In genomic region chr7:36157506-36158320, GRCh38 we compare ENCODE assay signal across 21 cellular contexts. TPM values are rescaled to one million over a fixed set of nuclear protein-coding genes. Genes with fewer than 3 reads are reported as not detected.
DNase-seq lines count a peak whose midpoint lies in the region; ATAC-seq, FAIRE-seq and TF ChIP-seq lines count a peak whose summit lies in the region.
"Had no signal": no experiment of that assay in that cellular context is flagged by ENCODE, and none has a peak within 500 bp of the region (broad histone marks: within the 10 kb centered on the region; RNA-seq: fewer than 3 reads in every experiment).

No MANE protein-coding gene starts in this region.

- 70% methylated on average over 9 of the region's 9 CpGs for WGBS in A549 (ENCODE audit: missing lambda C conversion rate)
- 91 to 96% methylated on average over 6 to 9 of the region's 9 CpGs for WGBS in endodermal cell (ENCODE audit: insufficient coverage in 1 of 2, insufficient read length in 1 of 2), 2 experiments
- WGBS in right lobe of liver (ENCODE audit: insufficient coverage, low coverage, low lambda C conversion rate, missing lambda C conversion rate): 36% methylated on average over 8 of the region's 9 CpGs

- H3K9me3 ChIP-seq in A549: no peaks in the 10 kb centered on the region
- no peaks in the 10 kb centered on the region for H3K9me3 ChIP-seq in endodermal cell (ENCODE audit: control insufficient read depth, low read length)
- H3K9me3 ChIP-seq in right lobe of liver: no peaks in the 10 kb centered on the region
- no peaks in the 10 kb centered on the region for H3K9me3 ChIP-seq in CD4-positive, alpha-beta T cell (ENCODE audit: control insufficient read depth, low read length)
- no peaks in the 10 kb centered on the region for H3K9me3 ChIP-seq in BE2C
- H3K9me3 ChIP-seq: mucosa of descending colon, prostate gland, spleen had no signal

- DNase-seq in A549 (ENCODE audit: low read depth in 1 of 2, low spot score in 1 of 2): no peak
- no peak for DNase-seq in NB4 (ENCODE audit: low read depth)
- DNase-seq in endodermal cell: peak; percentile 38
- DNase-seq in right lobe of liver: peak in 2 of 3 donors; percentile 68 to 76
- DNase-seq in occipital lobe (lab: John Stamatoyannopoulos, UW): no peak
- DNase-seq in CD4-positive, alpha-beta T cell: no peak
- DNase-seq in T-helper 1 cell: no peak
- no peak for DNase-seq in BE2C
- DNase-seq: activated B cell treated with CpG ODN at 0.5 μM for 24 hours; activated CD4-positive, alpha-beta memory T cell treated with anti-CD3 and anti-CD28 coated beads for 36 hours; activated naive CD4-positive, alpha-beta T cell treated with anti-CD3 and anti-CD28 coated beads for 36 hours; GM23248; mucosa of descending colon; NCI-H1417 treated with DMSO at 0.1 percent for 48 hours; spleen; stimulated activated CD4-positive, alpha-beta T cell treated with anti-CD3 and anti-CD28 coated beads, Interleukin-4, amount 100 ng/mL, for 4 hours had no signal

- H3K4me1 Mint-ChIP-seq in endodermal cell: peaks cover 62% of the 10 kb centered on the region
- peaks cover 58% of the 10 kb centered on the region for H3K4me1 Mint-ChIP-seq in CD4-positive, alpha-beta T cell (ENCODE audit: low read depth)

- H3K27me3 Mint-ChIP-seq in endodermal cell (ENCODE audit: insufficient read depth): peaks cover 8% of the 10 kb centered on the region
- no peaks in the 10 kb centered on the region for H3K27me3 Mint-ChIP-seq in CD4-positive, alpha-beta T cell
- H3K27me3 Mint-ChIP-seq: activated CD4-positive, alpha-beta memory T cell treated with anti-CD3 and anti-CD28 coated beads for 36 hours; central memory CD8-positive, alpha-beta T cell had no signal

- H3K4me2 ChIP-seq in A549: peak overlapping the region; percentile 88
- H3K4me2 ChIP-seq: neural progenitor cell had no signal

- H3K4me1 ChIP-seq in A549 (peaks cover 58% of the 10 kb centered on the region), endodermal cell (ENCODE audit: control insufficient read depth, insufficient read depth, low read length) (peaks cover 30% of the 10 kb centered on the region), right lobe of liver (peaks cover 0 to 56% (median 20%) of the 10 kb centered on the region in 4 donors), BE2C (no peaks in the 10 kb centered on the region)

- H3K4me3 ChIP-seq in A549 (no peak overlapping the region), NB4 (ENCODE audit: low read depth, low read length) (peak overlapping the region; percentile 18), endodermal cell (ENCODE audit: low read length) (peak overlapping the region; percentile 74), right lobe of liver (no peak overlapping the region), BE2C (ENCODE audit: low read depth, low read length) (no peak overlapping the region)
- H3K4me3 ChIP-seq: GM12878, GM23248, mucosa of descending colon, neural progenitor cell, prostate gland had no signal

- peaks cover 7% of the 10 kb centered on the region for H3K36me3 Mint-ChIP-seq in endodermal cell (ENCODE audit: low read depth)
- H3K36me3 Mint-ChIP-seq in CD4-positive, alpha-beta T cell (ENCODE audit: low read depth): no peaks in the 10 kb centered on the region
- H3K36me3 Mint-ChIP-seq: activated CD4-positive, alpha-beta memory T cell treated with anti-CD3 and anti-CD28 coated beads for 36 hours had no signal

- POLR2A ChIA-PET in A549 (lab: Yijun Ruan, JAX): no interaction called here
- POLR2A ChIA-PET in CD4-positive, alpha-beta T cell (lab: Charles Lee): no interaction called here

- no peak for ATAC-seq in A549
- peak; percentile 37 to 58 (median 50) for ATAC-seq in right lobe of liver
- ATAC-seq in CD4-positive, alpha-beta T cell (ENCODE audit: poor library complexity): no peak
- ATAC-seq: GM12878, mucosa of descending colon had no signal

- CTCF ChIA-PET in A549 (lab: Yijun Ruan, JAX): interaction anchor here (0.9 to 1.7 kb wide), 4 partner anchors 10 to 186 kb away, joined by 3 to 6 read pairs (median 3); no protein-coding TSS in a partner anchor
- CTCF ChIA-PET in CD4-positive, alpha-beta T cell (lab: Charles Lee): no interaction called here

- H3K9ac ChIP-seq in endodermal cell (ENCODE audit: extremely low read depth, low read length, poor library complexity, severe bottlenecking): no peak overlapping the region
- H3K9ac ChIP-seq: GM23248, neural progenitor cell had no signal

- no peak for TF ChIP-seq RAD21 in A549 (conservative IDR thresholded peaks at IDR 0.05 in 1 of 2, IDR thresholded peaks at IDR 0.05 in 1 of 2)

- no peak for TF ChIP-seq EP300 in A549 (IDR thresholded peaks at IDR 0.05)

- no peak overlapping the region for H3K27ac Mint-ChIP-seq in endodermal cell
- H3K27ac Mint-ChIP-seq in CD4-positive, alpha-beta T cell: no peak overlapping the region
- H3K27ac Mint-ChIP-seq: activated B cell treated with CpG ODN at 0.5 μM for 24 hours; activated CD4-positive, alpha-beta memory T cell treated with anti-CD3 and anti-CD28 coated beads for 36 hours; activated naive CD4-positive, alpha-beta T cell treated with anti-CD3 and anti-CD28 coated beads for 36 hours; neural progenitor cell had no signal

- intact Hi-C loops in right lobe of liver (cut with DNase I): loop anchor here in 1 of 2 donors (10.0 kb wide), 1 partner anchor 127 kb away; no protein-coding TSS in a partner anchor
- intact Hi-C loops in CD4-positive, alpha-beta T cell (cut with DNase I, micrococcal nuclease): loop anchor here (5.0 to 10.0 kb wide), 4 partner anchors 127 to 463 kb away; partner anchors contain the start of gene HERPUD2 (in 1 of the 2)

- H3K9me3 Mint-ChIP-seq in endodermal cell: no peaks in the 10 kb centered on the region
- no peaks in the 10 kb centered on the region for H3K9me3 Mint-ChIP-seq in CD4-positive, alpha-beta T cell
- H3K9me3 Mint-ChIP-seq: activated B cell treated with CpG ODN at 0.5 μM for 24 hours; activated CD4-positive, alpha-beta memory T cell treated with anti-CD3 and anti-CD28 coated beads for 36 hours; activated naive CD4-positive, alpha-beta T cell treated with anti-CD3 and anti-CD28 coated beads for 36 hours; central memory CD8-positive, alpha-beta T cell; neural progenitor cell had no signal

- no peaks in the 10 kb centered on the region for H3K27me3 ChIP-seq in endodermal cell (ENCODE audit: control insufficient read depth, insufficient read depth, low read length, poor library complexity, severe bottlenecking)
- no peaks in the 10 kb centered on the region for H3K27me3 ChIP-seq in right lobe of liver
- H3K27me3 ChIP-seq in CD4-positive, alpha-beta T cell (ENCODE audit: control insufficient read depth, insufficient read depth, low read length): no peaks in the 10 kb centered on the region
- no peaks in the 10 kb centered on the region for H3K27me3 ChIP-seq in BE2C
- H3K27me3 ChIP-seq: spleen had no signal

- TF ChIP-seq POLR2A in A549 (IDR thresholded peaks at IDR 0.05; ENCODE audit: low read length) (no peak), NB4 (IDR thresholded peaks at IDR 0.05; ENCODE audit: extremely low read depth, insufficient read length) (no peak), right lobe of liver (IDR thresholded peaks at IDR 0.05) (no peak)

- no peak overlapping the region for H3K4me3 Mint-ChIP-seq in endodermal cell
- H3K4me3 Mint-ChIP-seq in CD4-positive, alpha-beta T cell: no peak overlapping the region
- H3K4me3 Mint-ChIP-seq: activated B cell treated with CpG ODN at 0.5 μM for 24 hours; activated CD4-positive, alpha-beta memory T cell treated with anti-CD3 and anti-CD28 coated beads for 36 hours; activated naive CD4-positive, alpha-beta T cell treated with anti-CD3 and anti-CD28 coated beads for 36 hours; central memory CD8-positive, alpha-beta T cell; neural progenitor cell had no signal

- H3K27ac ChIP-seq in A549 (no peak overlapping the region), endodermal cell (ENCODE audit: low read depth, low read length) (no peak overlapping the region), right lobe of liver (peak overlapping the region; percentile 3 to 52 (median 35))
- H3K27ac ChIP-seq in CD4-positive, alpha-beta T cell (ENCODE audit: low read depth, low read length): no peak overlapping the region
- H3K27ac ChIP-seq: C4-2B, GM23248, neural progenitor cell, prostate gland, spleen had no signal

- no peak for TF ChIP-seq CTCF in A549 (IDR thresholded peaks at IDR 0.05)
- TF ChIP-seq CTCF in NB4 (IDR thresholded peaks at IDR 0.05; ENCODE audit: low read depth, low read length): no peak
- TF ChIP-seq CTCF in endodermal cell (conservative IDR thresholded peaks at IDR 0.05): no peak
- no peak for TF ChIP-seq CTCF in right lobe of liver (IDR thresholded peaks at IDR 0.05)
- TF ChIP-seq CTCF in CD4-positive, alpha-beta T cell (IDR thresholded peaks at IDR 0.05): no peak
- no peak for TF ChIP-seq CTCF in BE2C (IDR thresholded peaks at IDR 0.05; ENCODE audit: low read depth, low read length)

- no peaks in the 10 kb centered on the region for H3K36me3 ChIP-seq in endodermal cell (ENCODE audit: control insufficient read depth, insufficient read depth, low read length)
- no peaks in the 10 kb centered on the region for H3K36me3 ChIP-seq in right lobe of liver
- no peaks in the 10 kb centered on the region for H3K36me3 ChIP-seq in BE2C
- H3K36me3 ChIP-seq: neural progenitor cell, prostate gland had no signal

- no peak for FAIRE-seq in A549 (lab: Jason Lieb, UNC)
- FAIRE-seq: GM12878 had no signal

TF ChIP-seq in A549, 52 proteins besides CTCF, POLR2A, EP300 and RAD21:
- no peak for TF ChIP-seq ZC3H11A (IDR thresholded peaks at IDR 0.05)
- no peak for TF ChIP-seq POLR2AphosphoS2 (conservative IDR thresholded peaks at IDR 0.05; ENCODE audit: low read length)
- no peak for TF ChIP-seq JUNB (IDR thresholded peaks at IDR 0.05)
- no peak for TF ChIP-seq TP53 (CRISPR knock-in tag; IDR thresholded peaks at IDR 0.05)
- no peak for TF ChIP-seq ZNF302 (CRISPR knock-in tag; IDR thresholded peaks at IDR 0.05)
- no peak for TF ChIP-seq ESRRA (IDR thresholded peaks at IDR 0.05; ENCODE audit: borderline replicate concordance, low read length)
- no peak for TF ChIP-seq SMC3 (IDR thresholded peaks at IDR 0.05)
- TF ChIP-seq BHLHE40 (IDR thresholded peaks at IDR 0.05; ENCODE audit: low read depth, low read length): no peak
- no peak for TF ChIP-seq PHF8 (IDR thresholded peaks at IDR 0.05; ENCODE audit: borderline replicate concordance, low read depth)

RNA-seq across cellular contexts. Expression of gene EEPD1, which starts 4.7 kb away (rescaled TPM):
- polyA plus RNA-seq in A549 (2011; rRNA removed) (14.2 and 16.0 TPM in 2 replicates), A549 (2017; fragmentation: RNase III; extraction: RNeasy Plus Mini Kit Qiagen cat#74134 plus additional on column Dnase treatment) (22.1 to 25.9 TPM (median 24.3 TPM) in 3 replicates)
- 20.3 and 22.7 TPM in 2 replicates for polyA plus RNA-seq in A549 (2012; cell fraction: cytosol; rRNA removed)
- polyA plus RNA-seq in A549 (2012; cell fraction: nucleus; rRNA removed): 60.4 and 64.3 TPM in 2 replicates
- 8.3 and 12.0 TPM in 2 replicates for polyA minus RNA-seq in A549 (2011; rRNA and poly(A)+ RNA removed)
- total RNA-seq in endodermal cell (10 to 100 TPM in 1 of 2 donors, 1 to 10 TPM in 1; 9.7 to 11.4 TPM), right lobe of liver (10 to 100 TPM in 4 of 6 experiments, 1 to 10 TPM in 2; 5.9 to 18.6 (median 10.6) TPM), occipital lobe (27.8 TPM)
- polyA plus RNA-seq in endodermal cell (2013, experiment 1 of 2): 5.7 TPM
- 6.1 TPM for polyA plus RNA-seq in endodermal cell (2013, experiment 2 of 2)
- 1 to 10 TPM; 4.4 to 4.6 TPM for total RNA-seq in CD4-positive, alpha-beta T cell
- 2.5 TPM for polyA plus RNA-seq in BE2C (2012; ENCODE audit: insufficient read depth, insufficient read length, low read depth)

Comparison
In these comparisons a context has a peak if more than half of its experiments do, and no peak if none do; other contexts are left out.
1. ATAC-seq: peak in right lobe of liver (4 of 4); none in A549 (0 of 2) and CD4-positive, alpha-beta T cell (single experiment).
2. DNase-seq: peak in endodermal cell (single experiment) and right lobe of liver (2 of 3); none in A549 (0 of 2), NB4 (single experiment), occipital lobe (single experiment), CD4-positive, alpha-beta T cell (0 of 10), T-helper 1 cell (0 of 5) and BE2C (single experiment).
3. H3K27ac ChIP-seq: peak in right lobe of liver (3 of 3); none in A549 (0 of 2), endodermal cell (single experiment) and CD4-positive, alpha-beta T cell (single experiment).
4. H3K4me3 ChIP-seq: peak in NB4 (single experiment) and endodermal cell (single experiment); none in A549 (single experiment), right lobe of liver (0 of 3) and BE2C (single experiment).